1 cellular context compared by ENCODE assay signal in the genomic region with DNA sequence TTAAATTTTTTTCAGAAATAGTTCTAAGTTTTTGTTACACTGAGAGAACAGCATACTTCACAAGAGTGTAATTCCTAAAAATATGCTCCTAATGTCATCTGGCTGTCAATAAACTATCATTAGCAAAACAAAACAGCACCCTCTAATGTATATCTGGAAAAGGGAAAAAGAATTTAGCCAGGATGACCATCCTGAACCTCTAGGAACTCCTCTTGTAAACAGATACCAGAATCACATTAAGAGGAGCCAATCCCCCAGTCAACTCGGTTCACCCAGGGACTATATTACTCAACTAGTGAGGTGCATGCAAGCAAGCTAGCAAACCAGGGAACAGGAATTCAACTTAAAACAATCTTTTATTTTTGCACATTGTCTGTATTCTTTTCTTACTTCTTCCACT.
TF ChIP-seq lines count a peak whose summit lies in the region.

No MANE protein-coding gene starts in this region.

TF ChIP-seq in GM23338, 12 proteins besides CTCF, POLR2A, EP300 and RAD21 (continued from another document):
- TF ChIP-seq, protein P1, sequence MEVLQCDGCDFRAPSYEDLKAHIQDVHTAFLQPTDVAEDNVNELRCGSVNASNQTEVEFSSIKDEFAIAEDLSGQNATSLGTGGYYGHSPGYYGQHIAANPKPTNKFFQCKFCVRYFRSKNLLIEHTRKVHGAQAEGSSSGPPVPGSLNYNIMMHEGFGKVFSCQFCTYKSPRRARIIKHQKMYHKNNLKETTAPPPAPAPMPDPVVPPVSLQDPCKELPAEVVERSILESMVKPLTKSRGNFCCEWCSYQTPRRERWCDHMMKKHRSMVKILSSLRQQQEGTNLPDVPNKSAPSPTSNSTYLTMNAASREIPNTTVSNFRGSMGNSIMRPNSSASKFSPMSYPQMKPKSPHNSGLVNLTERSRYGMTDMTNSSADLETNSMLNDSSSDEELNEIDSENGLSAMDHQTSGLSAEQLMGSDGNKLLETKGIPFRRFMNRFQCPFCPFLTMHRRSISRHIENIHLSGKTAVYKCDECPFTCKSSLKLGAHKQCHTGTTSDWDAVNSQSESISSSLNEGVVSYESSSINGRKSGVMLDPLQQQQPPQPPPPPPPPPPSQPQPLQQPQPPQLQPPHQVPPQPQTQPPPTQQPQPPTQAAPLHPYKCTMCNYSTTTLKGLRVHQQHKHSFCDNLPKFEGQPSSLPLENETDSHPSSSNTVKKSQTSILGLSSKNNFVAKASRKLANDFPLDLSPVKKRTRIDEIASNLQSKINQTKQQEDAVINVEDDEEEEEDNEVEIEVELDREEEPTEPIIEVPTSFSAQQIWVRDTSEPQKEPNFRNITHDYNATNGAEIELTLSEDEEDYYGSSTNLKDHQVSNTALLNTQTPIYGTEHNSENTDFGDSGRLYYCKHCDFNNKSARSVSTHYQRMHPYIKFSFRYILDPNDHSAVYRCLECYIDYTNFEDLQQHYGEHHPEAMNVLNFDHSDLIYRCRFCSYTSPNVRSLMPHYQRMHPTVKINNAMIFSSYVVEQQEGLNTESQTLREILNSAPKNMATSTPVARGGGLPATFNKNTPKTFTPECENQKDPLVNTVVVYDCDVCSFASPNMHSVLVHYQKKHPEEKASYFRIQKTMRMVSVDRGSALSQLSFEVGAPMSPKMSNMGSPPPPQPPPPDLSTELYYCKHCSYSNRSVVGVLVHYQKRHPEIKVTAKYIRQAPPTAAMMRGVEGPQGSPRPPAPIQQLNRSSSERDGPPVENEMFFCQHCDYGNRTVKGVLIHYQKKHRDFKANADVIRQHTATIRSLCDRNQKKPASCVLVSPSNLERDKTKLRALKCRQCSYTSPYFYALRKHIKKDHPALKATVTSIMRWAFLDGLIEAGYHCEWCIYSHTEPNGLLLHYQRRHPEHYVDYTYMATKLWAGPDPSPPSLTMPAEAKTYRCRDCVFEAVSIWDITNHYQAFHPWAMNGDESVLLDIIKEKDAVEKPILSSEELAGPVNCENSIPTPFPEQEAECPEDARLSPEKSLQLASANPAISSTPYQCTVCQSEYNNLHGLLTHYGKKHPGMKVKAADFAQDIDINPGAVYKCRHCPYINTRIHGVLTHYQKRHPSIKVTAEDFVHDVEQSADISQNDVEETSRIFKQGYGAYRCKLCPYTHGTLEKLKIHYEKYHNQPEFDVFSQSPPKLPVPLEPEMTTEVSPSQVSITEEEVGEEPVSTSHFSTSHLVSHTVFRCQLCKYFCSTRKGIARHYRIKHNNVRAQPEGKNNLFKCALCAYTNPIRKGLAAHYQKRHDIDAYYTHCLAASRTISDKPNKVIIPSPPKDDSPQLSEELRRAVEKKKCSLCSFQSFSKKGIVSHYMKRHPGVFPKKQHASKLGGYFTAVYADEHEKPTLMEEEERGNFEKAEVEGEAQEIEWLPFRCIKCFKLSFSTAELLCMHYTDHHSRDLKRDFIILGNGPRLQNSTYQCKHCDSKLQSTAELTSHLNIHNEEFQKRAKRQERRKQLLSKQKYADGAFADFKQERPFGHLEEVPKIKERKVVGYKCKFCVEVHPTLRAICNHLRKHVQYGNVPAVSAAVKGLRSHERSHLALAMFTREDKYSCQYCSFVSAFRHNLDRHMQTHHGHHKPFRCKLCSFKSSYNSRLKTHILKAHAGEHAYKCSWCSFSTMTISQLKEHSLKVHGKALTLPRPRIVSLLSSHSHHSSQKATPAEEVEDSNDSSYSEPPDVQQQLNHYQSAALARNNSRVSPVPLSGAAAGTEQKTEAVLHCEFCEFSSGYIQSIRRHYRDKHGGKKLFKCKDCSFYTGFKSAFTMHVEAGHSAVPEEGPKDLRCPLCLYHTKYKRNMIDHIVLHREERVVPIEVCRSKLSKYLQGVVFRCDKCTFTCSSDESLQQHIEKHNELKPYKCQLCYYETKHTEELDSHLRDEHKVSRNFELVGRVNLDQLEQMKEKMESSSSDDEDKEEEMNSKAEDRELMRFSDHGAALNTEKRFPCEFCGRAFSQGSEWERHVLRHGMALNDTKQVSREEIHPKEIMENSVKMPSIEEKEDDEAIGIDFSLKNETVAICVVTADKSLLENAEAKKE (CRISPR knock-in tag; IDR thresholded peaks at IDR 0.05) = no peak
- TF ChIP-seq, protein P2, sequence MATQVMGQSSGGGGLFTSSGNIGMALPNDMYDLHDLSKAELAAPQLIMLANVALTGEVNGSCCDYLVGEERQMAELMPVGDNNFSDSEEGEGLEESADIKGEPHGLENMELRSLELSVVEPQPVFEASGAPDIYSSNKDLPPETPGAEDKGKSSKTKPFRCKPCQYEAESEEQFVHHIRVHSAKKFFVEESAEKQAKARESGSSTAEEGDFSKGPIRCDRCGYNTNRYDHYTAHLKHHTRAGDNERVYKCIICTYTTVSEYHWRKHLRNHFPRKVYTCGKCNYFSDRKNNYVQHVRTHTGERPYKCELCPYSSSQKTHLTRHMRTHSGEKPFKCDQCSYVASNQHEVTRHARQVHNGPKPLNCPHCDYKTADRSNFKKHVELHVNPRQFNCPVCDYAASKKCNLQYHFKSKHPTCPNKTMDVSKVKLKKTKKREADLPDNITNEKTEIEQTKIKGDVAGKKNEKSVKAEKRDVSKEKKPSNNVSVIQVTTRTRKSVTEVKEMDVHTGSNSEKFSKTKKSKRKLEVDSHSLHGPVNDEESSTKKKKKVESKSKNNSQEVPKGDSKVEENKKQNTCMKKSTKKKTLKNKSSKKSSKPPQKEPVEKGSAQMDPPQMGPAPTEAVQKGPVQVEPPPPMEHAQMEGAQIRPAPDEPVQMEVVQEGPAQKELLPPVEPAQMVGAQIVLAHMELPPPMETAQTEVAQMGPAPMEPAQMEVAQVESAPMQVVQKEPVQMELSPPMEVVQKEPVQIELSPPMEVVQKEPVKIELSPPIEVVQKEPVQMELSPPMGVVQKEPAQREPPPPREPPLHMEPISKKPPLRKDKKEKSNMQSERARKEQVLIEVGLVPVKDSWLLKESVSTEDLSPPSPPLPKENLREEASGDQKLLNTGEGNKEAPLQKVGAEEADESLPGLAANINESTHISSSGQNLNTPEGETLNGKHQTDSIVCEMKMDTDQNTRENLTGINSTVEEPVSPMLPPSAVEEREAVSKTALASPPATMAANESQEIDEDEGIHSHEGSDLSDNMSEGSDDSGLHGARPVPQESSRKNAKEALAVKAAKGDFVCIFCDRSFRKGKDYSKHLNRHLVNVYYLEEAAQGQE (IDR thresholded peaks at IDR 0.05; ENCODE audit: unreplicated experiment) = no peak
- TF ChIP-seq JUNB (IDR thresholded peaks at IDR 0.05; ENCODE audit: unreplicated experiment) (no peak), CREB1 (CRISPR knock-in tag; IDR thresholded peaks at IDR 0.05; ENCODE audit: low read depth) (no peak), ZNF331 (CRISPR knock-in tag; IDR thresholded peaks at IDR 0.05; ENCODE audit: low read depth) (no peak), NANOG (IDR thresholded peaks at IDR 0.05; ENCODE audit: borderline replicate concordance) (no peak), EZH2 (IDR thresholded peaks at IDR 0.05; ENCODE audit: low read depth, unreplicated experiment) (no peak)
